ENCODE assay signal across 8 cellular contexts in the genomic region with DNA sequence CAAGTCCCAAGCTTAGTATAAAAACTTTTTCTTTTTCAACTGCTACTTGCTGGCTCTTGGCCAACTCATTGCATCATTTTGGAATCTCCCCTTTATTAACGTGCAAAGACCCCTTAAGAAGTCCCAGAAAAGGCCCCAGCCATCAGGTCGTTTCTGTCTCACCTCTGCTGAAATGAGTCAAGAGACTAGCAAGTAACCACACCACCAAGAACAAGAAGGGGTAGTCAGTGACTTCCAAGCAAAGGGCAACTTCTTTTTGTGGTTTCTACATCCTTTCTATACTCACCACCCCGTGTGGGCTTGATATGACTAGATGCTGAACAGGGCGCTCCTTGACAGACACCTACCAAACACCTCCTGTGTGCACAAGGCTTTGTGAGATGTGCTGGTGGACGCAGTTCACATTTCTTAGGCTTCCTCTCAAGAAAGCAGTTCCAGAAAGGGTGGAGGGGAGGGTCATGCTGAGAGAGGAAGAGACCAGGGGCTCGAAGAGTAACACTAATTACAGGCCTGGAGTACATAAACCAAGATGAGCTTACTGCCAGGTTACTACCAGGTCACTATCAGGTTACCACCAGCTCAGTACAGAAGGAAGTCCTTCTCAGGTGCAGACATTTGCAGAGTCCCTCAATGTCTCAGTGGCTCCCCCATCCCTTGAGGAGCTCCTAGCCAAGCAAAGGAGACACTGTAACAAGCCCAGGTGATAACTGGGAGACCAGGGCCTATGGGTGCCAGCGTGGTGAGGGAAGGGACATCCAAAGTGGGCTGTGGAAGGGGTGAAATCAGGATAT. TPM values are rescaled to one million over a fixed set of nuclear protein-coding genes. Genes with fewer than 3 reads are reported as not detected.
A peak's percentile ranks its signal among the peaks of the same experiment; 100 is the strongest.
DNase-seq lines count a peak whose midpoint lies in the region; ATAC-seq, FAIRE-seq and TF ChIP-seq lines count a peak whose summit lies in the region.

No MANE protein-coding gene starts in this region.

- no peak overlapping the region for H2BK120ac ChIP-seq in trophoblast cell (ENCODE audit: insufficient read depth, low read length, poor library complexity)

- H3K27ac ChIP-seq in KMS-11 = peak overlapping the region; percentile 85
- peak overlapping the region; percentile 94 for H3K27ac ChIP-seq in GM12878 (ENCODE audit: control insufficient read depth, insufficient read depth)
- H3K27ac ChIP-seq in trophoblast cell (ENCODE audit: low read depth, low read length) = no peak overlapping the region
- no peak overlapping the region for H3K27ac ChIP-seq in caudate nucleus (ENCODE audit: low read depth, low read length)

- no peak overlapping the region for H3K4me3 ChIP-seq in KMS-11 (IDR thresholded peaks at IDR 0.05; ENCODE audit: insufficient read depth, low read depth, low read length)
- H3K4me3 ChIP-seq in GM12878 = no peak overlapping the region
- H3K4me3 ChIP-seq in trophoblast cell (ENCODE audit: low read depth, low read length) = no peak overlapping the region

- in situ Hi-C loops in GM13976 (cut with MboI; ENCODE audit: low sequenced_read_pairs, unreplicated experiment) = no loop called here
- in situ Hi-C loops in GM12878 (cut with MboI) = no loop called here

- peak; percentile 18; the same call in 1 of the 2 replicates for TF ChIP-seq RAD21 in GM12878 (IDR thresholded peaks at IDR 0.05; ENCODE audit: insufficient read depth, low read depth, low read length)

- intact Hi-C loops in GM12878 (cut with micrococcal nuclease; ENCODE audit: unreplicated experiment) = loop anchor here (1.0 to 10.0 kb wide), 5 partner anchors 18 to 466 kb away; partner anchors contain the start of gene EVC

- CTCF ChIA-PET in GM12878 (lab: Yijun Ruan, JAX) = interaction anchor here (0.5 to 3.9 kb wide), 16 partner anchors 9 to 327 kb away, joined by 3 to 30 read pairs (median 4); no protein-coding TSS in a partner anchor

- no peak overlapping the region for H3K18ac ChIP-seq in trophoblast cell (ENCODE audit: low read length)

- DNase-seq in GM13976 (ENCODE audit: low spot score) (peak; percentile 66), GM12878 (ENCODE audit: low read depth, low spot score) (peak; percentile 98), globus pallidus (ENCODE audit: low spot score) (no peak), trophoblast cell (no peak), NCI-H510A (lab: John Stamatoyannopoulos, UW) (no peak), caudate nucleus (lab: John Stamatoyannopoulos, UW) (no peak)

- no peak overlapping the region for H2AK5ac ChIP-seq in trophoblast cell (ENCODE audit: low read length)

- BruUV-seq in GM12878 (replicated peaks; lab: Mats Ljungman, UMichigan) = TSS peak; percentile 68

- H4K91ac ChIP-seq in trophoblast cell (ENCODE audit: low read depth, low read length) = no peak overlapping the region

- no peaks in the 10 kb centered on the region for H3K79me2 ChIP-seq in KMS-11 (ENCODE audit: insufficient read depth, low read depth)
- H3K79me2 ChIP-seq in GM12878 (ENCODE audit: control insufficient read depth, insufficient read depth, low read length) = peaks cover 11% of the 10 kb centered on the region; the same call in 1 of the 2 replicates
- H3K79me2 ChIP-seq in trophoblast cell (ENCODE audit: control insufficient read depth, insufficient read depth, low read length, poor library complexity) = no peaks in the 10 kb centered on the region

- SMC1A ChIA-PET in GM12878 (lab: Charles Lee; ENCODE audit: uncharacterized antibody, unreplicated experiment) = interaction anchor here (0.7 to 11.4 kb wide), 13 partner anchors 9 to 139 kb away, joined by 3 to 161 read pairs (median 8); partner anchors contain the start of gene JAKMIP1

- ATAC-seq in GM21619 (IDR thresholded peaks at IDR 0.05; ENCODE audit: unreplicated experiment) = peak; percentile 83
- ATAC-seq in GM12878 = peak; percentile 88

- WGBS in GM12878 (ENCODE audit: insufficient coverage, insufficient replicate concordance, low lambda C conversion rate, missing lambda C conversion rate) = 0% methylated on average over 7 of the region's 7 CpGs
- no CpG with 5 or more reads among the region's 7 CpGs for WGBS in trophoblast cell (ENCODE audit: extremely low coverage, insufficient coverage, insufficient read length)

- peaks cover 84% of the 10 kb centered on the region for H3K4me1 ChIP-seq in KMS-11 (ENCODE audit: low read depth, poor library complexity, severe bottlenecking)
- peaks cover 67% of the 10 kb centered on the region for H3K4me1 ChIP-seq in GM12878 (ENCODE audit: control insufficient read depth, insufficient read depth, low read length)
- H3K4me1 ChIP-seq in trophoblast cell (ENCODE audit: control insufficient read depth in 1 of 2, insufficient read depth in 2 of 2, low read length in 2 of 2) = no peaks in the 10 kb centered on the region

- H3K4me2 ChIP-seq in KMS-11 (peak overlapping the region; percentile 65), GM12878 (ENCODE audit: control insufficient read depth, insufficient read depth) (peak overlapping the region; percentile 75), trophoblast cell (ENCODE audit: low read length) (no peak overlapping the region)

- no peak overlapping the region for H4K12ac ChIP-seq in trophoblast cell (ENCODE audit: low read depth, low read length)

- no peak overlapping the region for H3K23ac ChIP-seq in trophoblast cell (ENCODE audit: low read length)

- peak; percentile 86 for FAIRE-seq in GM12878 (lab: Jason Lieb, UNC)

- H3K36me3 ChIP-seq in KMS-11 (ENCODE audit: insufficient read depth) (no peaks in the 10 kb centered on the region), GM12878 (ENCODE audit: control insufficient read depth in 2 of 2, insufficient read depth in 2 of 2, low read length in 1 of 2) (peaks cover 0 to 2% of the 10 kb centered on the region in 2 experiments; a peak in 2 of 4 replicates), trophoblast cell (ENCODE audit: control insufficient read depth in 1 of 2, insufficient read depth in 2 of 2, low read length in 2 of 2) (no peaks in the 10 kb centered on the region)

- H4K20me1 ChIP-seq in KMS-11 (ENCODE audit: insufficient read depth) (no peaks in the 10 kb centered on the region), GM12878 (ENCODE audit: control insufficient read depth, insufficient read depth) (no peaks in the 10 kb centered on the region)

- H4K8ac ChIP-seq in trophoblast cell (ENCODE audit: low read depth, low read length) = no peak overlapping the region

- H2AFZ ChIP-seq in KMS-11 (ENCODE audit: low read depth) (no peak overlapping the region), GM12878 (ENCODE audit: control insufficient read depth, low read depth, low read length) (no peak overlapping the region), trophoblast cell (ENCODE audit: insufficient read depth, low read length, poor library complexity) (no peak overlapping the region)

- peak; percentile 81 for TF ChIP-seq POLR2A in GM12878 (IDR thresholded peaks at IDR 0.05; ENCODE audit: low read depth, low read length)

- POLR2A ChIA-PET in GM12878 (lab: Charles Lee) = interaction anchor here (0.7 to 5.1 kb wide), 13 partner anchors 10 to 467 kb away, joined by 3 to 84 read pairs (median 3); partner anchors contain the start of gene JAKMIP1

- no peak overlapping the region for H3K14ac ChIP-seq in trophoblast cell (ENCODE audit: low read length)

- RAD21 ChIA-PET in GM12878 (lab: Charles Lee; ENCODE audit: unreplicated experiment) = interaction anchor here (0.7 to 6.8 kb wide), 18 partner anchors 10 to 149 kb away, joined by 3 to 120 read pairs (median 5); partner anchors contain the start of genes JAKMIP1 and WFS1

- H2BK5ac ChIP-seq in trophoblast cell (ENCODE audit: low read depth, low read length, poor library complexity) = no peak overlapping the region

- H3K9me3 ChIP-seq in GM12878 (replicated peaks; ENCODE audit: control insufficient read depth, insufficient read depth, low read length) = peaks cover 6% of the 10 kb centered on the region; the same call in 2 of the 3 replicates
- H3K9me3 ChIP-seq in trophoblast cell (ENCODE audit: insufficient read depth, low read depth, low read length) = peaks cover 3% of the 10 kb centered on the region

- H3K27me3 ChIP-seq in KMS-11 (ENCODE audit: insufficient read depth, low read depth) = no peaks in the 10 kb centered on the region
- no peaks in the 10 kb centered on the region for H3K27me3 ChIP-seq in GM12878 (replicated peaks in 1 of 2; ENCODE audit: control insufficient read depth in 2 of 2, insufficient read depth in 2 of 2, low read length in 1 of 2)
- no peaks in the 10 kb centered on the region for H3K27me3 ChIP-seq in trophoblast cell (ENCODE audit: insufficient read depth, low read length)

- no peak overlapping the region for H3K4ac ChIP-seq in trophoblast cell (ENCODE audit: low read depth, low read length)

- H3K9ac ChIP-seq in KMS-11 (peak overlapping the region; percentile 45; the same call in 1 of the 2 replicates), GM12878 (ENCODE audit: control insufficient read depth, insufficient read depth, low read length) (peak overlapping the region; percentile 68), trophoblast cell (ENCODE audit: low read length) (no peak overlapping the region)

- no peak overlapping the region for H2BK12ac ChIP-seq in trophoblast cell (ENCODE audit: low read length)

- H3K79me1 ChIP-seq in trophoblast cell (ENCODE audit: low read length) = no peaks in the 10 kb centered on the region

- TF ChIP-seq CTCF in GM13976 (IDR thresholded peaks at IDR 0.05; ENCODE audit: borderline replicate concordance, control extremely low read depth, extremely low read depth, insufficient read depth, missing control alignments) (no peak), KMS-11 (conservative IDR thresholded peaks at IDR 0.05; ENCODE audit: low read depth, low read length) (no peak), GM12878 (IDR thresholded peaks at IDR 0.05 in 2 of 3, conservative IDR thresholded peaks at IDR 0.05 in 1 of 3; ENCODE audit: control insufficient read depth in 2 of 3, extremely low read depth in 1 of 3, insufficient read depth in 1 of 3, low read depth in 3 of 3, low read length in 3 of 3) (no peak)

- peak; percentile 100 for TF ChIP-seq EP300 in GM12878 (IDR thresholded peaks at IDR 0.05; ENCODE audit: borderline replicate concordance in 1 of 2, control insufficient read depth in 1 of 2, low read depth in 2 of 2, low read length in 2 of 2)

RNA-seq across cellular contexts. Expression of gene JAKMIP1, which starts 19.3 kb away (rescaled TPM):
- 21.3 and 27.7 TPM in 2 replicates for total RNA-seq in GM12878 (2013; cell fraction: nucleolus; rRNA removed)
- total RNA-seq in GM12878 (2014; rRNA removed) = 12.4 and 15.1 TPM in 2 replicates
- 8.7 and 9.5 TPM in 2 replicates for total RNA-seq in GM12878 (2014; rRNA removed; fragmentation: Illumina TruSeq; extraction: Trizol)
- 14.2 and 15.0 TPM in 2 replicates for total RNA-seq in GM12878 (2021)
- polyA plus RNA-seq in GM12878 (2011; ENCODE audit: low read depth) = 5.9 TPM
- polyA plus RNA-seq in GM12878 (2011; rRNA removed) = 16.7 and 20.3 TPM in 2 replicates
- 12.9 and 19.9 TPM in 2 replicates for polyA plus RNA-seq in GM12878 (2011; cell fraction: cytosol; rRNA removed)
- polyA plus RNA-seq in GM12878 (2011; cell fraction: nucleus; rRNA removed) = 22.6 and 29.3 TPM in 2 replicates
- polyA plus RNA-seq in GM12878 (2012) = 8.7 and 10.8 TPM in 2 replicates
- 7.2 and 9.8 TPM in 2 replicates for polyA plus RNA-seq in GM12878 (2014; fragmentation: Illumina TruSeq; extraction: Trizol)
- polyA plus RNA-seq in GM12878 (2014; fragmentation: Nextera tagmentation; extraction: Ambion mirVana) = 1 to 10 TPM in 1 of 2 experiments, under 1 TPM in 1; 0.52 to 1.6 TPM
- polyA plus RNA-seq in GM12878 (2014; rRNA removed) = 11.8 and 12.2 TPM in 2 replicates
- 10 to 100 TPM; 15.9 to 16.6 TPM for polyA plus RNA-seq in GM12878 (2016; fragmentation: Nextera tagmentation; extraction: Ambion mirVana)
- polyA minus RNA-seq in GM12878 (2011; rRNA and poly(A)+ RNA removed) = 6.1 and 12.1 TPM in 2 replicates
- 5.9 and 6.0 TPM in 2 replicates for polyA minus RNA-seq in GM12878 (2011; cell fraction: cytosol; rRNA and poly(A)+ RNA removed)
- polyA minus RNA-seq in GM12878 (2011; cell fraction: nucleus; rRNA and poly(A)+ RNA removed) = 11.4 and 21.7 TPM in 2 replicates
- polyA plus RNA-seq in trophoblast cell (2013) = 0.03 TPM in 1 of 2 replicates, not detected in the other

Comparison
In these comparisons a context has a peak if more than half of its experiments do, and no peak if none do; other contexts are left out.
1. DNase-seq: peak in GM13976 (single experiment) and GM12878 (single experiment); none in globus pallidus (single experiment), trophoblast cell (0 of 2), NCI-H510A (single experiment) and caudate nucleus (0 of 61).
2. H3K27ac ChIP-seq: peak in KMS-11 (single experiment) and GM12878 (single experiment); none in trophoblast cell (single experiment) and caudate nucleus (single experiment).